In genomic region chr1:68204965-68205630, GRCh38 we compare ENCODE assay signal across 20 cellular contexts. TPM values are rescaled to one million over a fixed set of nuclear protein-coding genes. Genes with fewer than 3 reads are reported as not detected.
DNase-seq lines count a peak whose midpoint lies in the region; ATAC-seq and TF ChIP-seq lines count a peak whose summit lies in the region.
"Had no signal": no experiment of that assay in that cellular context is flagged by ENCODE, and none has a peak within 500 bp of the region (broad histone marks: within the 10 kb centered on the region; RNA-seq: fewer than 3 reads in every experiment).

No MANE protein-coding gene starts in this region.

- H3K27ac ChIP-seq in right atrium auricular region (peak overlapping the region in 1 of 2 donors; percentile 57), esophagus squamous epithelium (peak overlapping the region; percentile 9 to 39 (median 32)), lower lobe of right lung (peak overlapping the region; percentile 13), testis (no peak overlapping the region)

- H3K9me3 ChIP-seq in right atrium auricular region = no peaks in the 10 kb centered on the region
- no peaks in the 10 kb centered on the region for H3K9me3 ChIP-seq in esophagus squamous epithelium
- H3K9me3 ChIP-seq in lower lobe of right lung = no peaks in the 10 kb centered on the region
- no peaks in the 10 kb centered on the region for H3K9me3 ChIP-seq in testis

- TF ChIP-seq POLR2A in esophagus squamous epithelium (IDR thresholded peaks at IDR 0.05) (no peak), testis (IDR thresholded peaks at IDR 0.05) (no peak)

- peak; percentile 60 for ATAC-seq in Right ventricle myocardium superior (ENCODE audit: poor library complexity)
- ATAC-seq in lower lobe of right lung = peak in 1 of 2 donors; percentile 42
- no peak for ATAC-seq in HG02588 (IDR thresholded peaks at IDR 0.05; ENCODE audit: unreplicated experiment)
- ATAC-seq: sciatic nerve had no signal

- H3K4me1 ChIP-seq in right atrium auricular region (peaks cover 0 to 48% of the 10 kb centered on the region in 2 donors), esophagus squamous epithelium (peaks cover 5 to 78% (median 34%) of the 10 kb centered on the region in 3 donors), lower lobe of right lung (peaks cover 66% of the 10 kb centered on the region), testis (peaks cover 8% of the 10 kb centered on the region)

- no peak for DNase-seq in Right ventricle myocardium superior
- no peak for DNase-seq in right atrium auricular region (ENCODE audit: low spot score)
- DNase-seq in esophagus squamous epithelium (lab: John Stamatoyannopoulos, UW) = no peak
- DNase-seq in lower lobe of right lung = no peak
- DNase-seq in testis = peak; percentile 73
- no peak for DNase-seq in NCI-H82 treated with DMSO at 0.1 percent for 48 hours (lab: John Stamatoyannopoulos, UW; ENCODE audit: unreplicated experiment)
- DNase-seq in HUDEP-2 (lab: John Stamatoyannopoulos, UW; ENCODE audit: unreplicated experiment in 76 of 76) = no peak
- DNase-seq: activated CD4-positive, alpha-beta T cell treated with anti-CD3 and anti-CD28 coated beads for 4 hours; activated effector memory CD4-positive, alpha-beta T cell treated with anti-CD3 and anti-CD28 coated beads, Interleukin-2, amount 50 U/mL, for 16 hours; amniotic stem cell; CD8-positive, alpha-beta memory T cell; cerebellar nuclear complex; foreskin fibroblast; mesendoderm; NCI-H1694; NCI-H446; OCI-M1; stimulated activated CD4-positive, alpha-beta T cell treated with anti-CD3 and anti-CD28 coated beads, Interleukin-2, amount 100 ng/mL, for 48 hours had no signal

- H3K4me3 ChIP-seq in right atrium auricular region = no peak overlapping the region
- H3K4me3 ChIP-seq in esophagus squamous epithelium = no peak overlapping the region
- no peak overlapping the region for H3K4me3 ChIP-seq in lower lobe of right lung
- H3K4me3 ChIP-seq in testis = no peak overlapping the region

- WGBS in esophagus squamous epithelium, 2 donors = 23 to 31% methylated on average over 4 of the region's 4 CpGs
- WGBS in testis, 2 donors = 49 to 64% methylated on average over 4 of the region's 4 CpGs

- TF ChIP-seq CTCF in right atrium auricular region (IDR thresholded peaks at IDR 0.05) (peak in 1 of 2 donors; percentile 32), esophagus squamous epithelium (IDR thresholded peaks at IDR 0.05) (peak in 3 of 6 experiments; percentile 30 to 55 (median 47)), lower lobe of right lung (IDR thresholded peaks at IDR 0.05) (no peak), testis (IDR thresholded peaks at IDR 0.05) (peak in 1 of 3 experiments; percentile 26)

- no peaks in the 10 kb centered on the region for H3K36me3 ChIP-seq in right atrium auricular region
- H3K36me3 ChIP-seq in esophagus squamous epithelium = no peaks in the 10 kb centered on the region
- no peaks in the 10 kb centered on the region for H3K36me3 ChIP-seq in lower lobe of right lung
- no peaks in the 10 kb centered on the region for H3K36me3 ChIP-seq in testis (ENCODE audit: low read depth, missing control alignments)

- intact Hi-C loops in Right ventricle myocardium superior (cut with DNase I) = no loop called here
- intact Hi-C loops in esophagus squamous epithelium (cut with DNase I) = no loop called here
- intact Hi-C loops in lower lobe of right lung (cut with DNase I) = no loop called here
- intact Hi-C loops in testis (cut with DNase I; ENCODE audit: low total_unique reads) = no loop called here

- H3K27me3 ChIP-seq in right atrium auricular region (no peaks in the 10 kb centered on the region), esophagus squamous epithelium (no peaks in the 10 kb centered on the region), lower lobe of right lung (ENCODE audit: low read depth) (no peaks in the 10 kb centered on the region), testis (no peaks in the 10 kb centered on the region)

RNA-seq across cellular contexts. Expression of gene WLS, which starts 27.2 kb away (rescaled TPM):
- total RNA-seq in Right ventricle myocardium superior (93.2 TPM), right atrium auricular region (10 to 100 TPM; 51.0 to 55.8 TPM), esophagus squamous epithelium (10 to 100 TPM; 30.4 to 87.8 (median 60.0) TPM), lower lobe of right lung (85.2 TPM), testis (10 to 100 TPM; 32.6 to 93.7 TPM)
- polyA plus RNA-seq in testis (ENCODE audit: insufficient read depth, low read depth, low replicate concordance) = 75.5 TPM
- total RNA-seq: CD8-positive, alpha-beta memory T cell had no signal
- polyA plus RNA-seq: CD8-positive, alpha-beta memory T cell had no signal

Comparison
In these comparisons a context has a peak if more than half of its experiments do, and no peak if none do; other contexts are left out.
1. H3K27ac ChIP-seq: peak in esophagus squamous epithelium (4 of 4) and lower lobe of right lung (single experiment); none in testis (0 of 2).